Comparison of ENCODE assay signal across 12 cellular contexts in genomic region chr9:109793196-109793595, GRCh38. TPM values are rescaled to one million over a fixed set of nuclear protein-coding genes. Genes with fewer than 3 reads are reported as not detected.
DNase-seq lines count a peak whose midpoint lies in the region; ATAC-seq and TF ChIP-seq lines count a peak whose summit lies in the region.
"Had no signal": no experiment of that assay in that cellular context is flagged by ENCODE, and none has a peak within 500 bp of the region (broad histone marks: within the 10 kb centered on the region; RNA-seq: fewer than 3 reads in every experiment).

No MANE protein-coding gene starts in this region.

- H3K4me3 Mint-ChIP-seq in activated CD4-positive, alpha-beta memory T cell treated with anti-CD3 and anti-CD28 coated beads for 36 hours, result no peak overlapping the region
- H3K4me3 Mint-ChIP-seq: activated CD4-positive, alpha-beta T cell treated with anti-CD3 and anti-CD28 coated beads, Interleukin-2, amount 10 ng/mL, durations not matched to agents 7 days and 5 days had no signal

- no peak overlapping the region for H3K4me3 ChIP-seq in skeletal muscle cell (ENCODE audit: low read depth, low read length)
- H3K4me3 ChIP-seq: skin epidermis had no signal

- H3K27me3 Mint-ChIP-seq in activated CD4-positive, alpha-beta memory T cell treated with anti-CD3 and anti-CD28 coated beads for 36 hours, result peaks cover 3% of the 10 kb centered on the region

- no peaks in the 10 kb centered on the region for H3K36me3 Mint-ChIP-seq in activated CD4-positive, alpha-beta memory T cell treated with anti-CD3 and anti-CD28 coated beads for 36 hours

- H3K27ac Mint-ChIP-seq in activated CD4-positive, alpha-beta memory T cell treated with anti-CD3 and anti-CD28 coated beads for 36 hours, result no peak overlapping the region
- H3K27ac Mint-ChIP-seq: activated CD4-positive, alpha-beta T cell treated with anti-CD3 and anti-CD28 coated beads, Interleukin-2, amount 10 ng/mL, durations not matched to agents 7 days and 5 days had no signal

- intact Hi-C loops in activated CD4-positive, alpha-beta memory T cell treated with anti-CD3 and anti-CD28 coated beads for 36 hours (cut with micrococcal nuclease), result no loop called here

- H3K9me3 Mint-ChIP-seq in activated CD4-positive, alpha-beta memory T cell treated with anti-CD3 and anti-CD28 coated beads for 36 hours, result no peaks in the 10 kb centered on the region
- H3K9me3 Mint-ChIP-seq: activated CD4-positive, alpha-beta T cell treated with anti-CD3 and anti-CD28 coated beads, Interleukin-2, amount 10 ng/mL, durations not matched to agents 7 days and 5 days had no signal

- CTCF ChIA-PET in activated CD4-positive, alpha-beta memory T cell treated with anti-CD3 and anti-CD28 coated beads for 36 hours (lab: Charles Lee), result no interaction called here

- POLR2A ChIA-PET in activated CD4-positive, alpha-beta memory T cell treated with anti-CD3 and anti-CD28 coated beads for 36 hours (lab: Charles Lee), result no interaction called here

- DNase-seq in EL (peak; percentile 91), foreskin melanocyte (peak; percentile 96), skeletal muscle cell (ENCODE audit: low read depth) (peak; percentile 93), iPS-NIHi11 (ENCODE audit: low spot score) (no peak)
- DNase-seq in stimulated activated CD4-positive, alpha-beta T cell treated with anti-CD3 and anti-CD28 coated beads, Interleukin-1b, Interleukin-23, amount 100 ng/mL, for 48 hours, result no peak
- no peak for DNase-seq in activated CD4-positive, alpha-beta memory T cell treated with anti-CD3 and anti-CD28 coated beads for 36 hours
- DNase-seq: activated CD4-positive, alpha-beta T cell treated with anti-CD3 and anti-CD28 coated beads, Interleukin-2, amount 10 ng/mL, durations not matched to agents 7 days and 5 days; caudate nucleus had no signal

- H3K4me1 Mint-ChIP-seq in activated CD4-positive, alpha-beta memory T cell treated with anti-CD3 and anti-CD28 coated beads for 36 hours (ENCODE audit: low read depth), result no peaks in the 10 kb centered on the region
- H3K4me1 Mint-ChIP-seq: activated CD4-positive, alpha-beta T cell treated with anti-CD3 and anti-CD28 coated beads, Interleukin-2, amount 10 ng/mL, durations not matched to agents 7 days and 5 days had no signal

- ATAC-seq in SK-N-SH treated with all-trans-retinoic acid at 6 μM for 48 hours, result peak; percentile 98
- ATAC-seq in HG02840 (IDR thresholded peaks at IDR 0.05; ENCODE audit: low FRiP score, unreplicated experiment), result no peak

TF ChIP-seq in SK-N-SH treated with all-trans-retinoic acid at 6 μM for 48 hours, 23 proteins besides CTCF, POLR2A, EP300 and RAD21:
- TF ChIP-seq PATZ1 (CRISPR knock-in tag; IDR thresholded peaks at IDR 0.05; ENCODE audit: borderline replicate concordance) (no peak), TOX (CRISPR knock-in tag; IDR thresholded peaks at IDR 0.05; ENCODE audit: borderline replicate concordance) (peak; percentile 71)
TF ChIP-seq in SK-N-SH treated with all-trans-retinoic acid at 6 μM for 48 hours: peak in this region for 1.

RNA-seq across cellular contexts. Expression of gene PALM2AKAP2, which starts 13.2 kb away (rescaled TPM):
- total RNA-seq in activated CD4-positive, alpha-beta memory T cell treated with anti-CD3 and anti-CD28 coated beads for 36 hours, result under 1 TPM in 1 of 2 experiments, not detected in 1; 0.36 TPM
- total RNA-seq: OCI-LY7 had no signal

Comparison
In these comparisons a context has a peak if more than half of its experiments do, and no peak if none do; other contexts are left out.
1. DNase-seq: peak in EL (single experiment), foreskin melanocyte (single experiment) and skeletal muscle cell (single experiment); none in iPS-NIHi11 (single experiment), stimulated activated CD4-positive, alpha-beta T cell treated with anti-CD3 and anti-CD28 coated beads, Interleukin-1b, Interleukin-23, amount 100 ng/mL, for 48 hours (single experiment) and activated CD4-positive, alpha-beta memory T cell treated with anti-CD3 and anti-CD28 coated beads for 36 hours (single experiment).